1 cellular context compared by ENCODE assay signal in the genomic region with DNA sequence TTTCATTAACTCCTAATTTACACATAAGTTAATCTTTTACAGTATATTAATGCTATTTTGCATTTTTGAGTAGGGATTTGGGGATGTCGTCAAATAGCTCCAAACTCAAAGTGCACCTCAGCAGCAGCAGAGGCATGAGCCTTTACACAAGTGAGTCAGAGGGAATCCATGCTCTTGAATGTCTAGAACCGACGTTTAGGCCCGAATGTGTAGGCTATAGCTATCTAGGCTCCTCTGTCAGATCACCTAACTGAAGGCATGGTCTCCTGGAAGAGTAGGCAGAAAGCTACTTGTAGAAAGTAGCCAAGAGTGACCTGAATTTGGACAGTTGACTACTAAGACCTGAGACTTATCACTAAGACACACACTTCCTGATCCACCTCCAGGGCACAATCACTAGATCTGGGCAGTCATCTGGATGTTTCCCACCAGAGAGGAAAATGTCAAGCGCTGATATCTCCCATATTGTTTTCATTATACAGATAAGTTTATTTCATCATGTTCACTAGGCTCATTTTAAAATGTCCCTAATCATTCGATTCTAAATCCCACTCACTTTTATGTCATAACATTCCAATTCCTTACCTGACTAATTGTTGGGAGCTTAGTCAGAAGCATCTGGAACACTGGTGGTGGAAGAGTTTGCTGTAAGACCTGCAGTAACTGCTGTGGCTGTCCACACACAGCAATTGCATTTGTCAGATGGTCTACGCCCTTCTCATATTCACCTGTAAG.
TF ChIP-seq lines count a peak whose summit lies in the region.

No MANE protein-coding gene starts in this region.

TF ChIP-seq in K562, 482 proteins besides CTCF, POLR2A, EP300 and RAD21 (continued from another document and continues in another):
- TF ChIP-seq, protein P1, sequence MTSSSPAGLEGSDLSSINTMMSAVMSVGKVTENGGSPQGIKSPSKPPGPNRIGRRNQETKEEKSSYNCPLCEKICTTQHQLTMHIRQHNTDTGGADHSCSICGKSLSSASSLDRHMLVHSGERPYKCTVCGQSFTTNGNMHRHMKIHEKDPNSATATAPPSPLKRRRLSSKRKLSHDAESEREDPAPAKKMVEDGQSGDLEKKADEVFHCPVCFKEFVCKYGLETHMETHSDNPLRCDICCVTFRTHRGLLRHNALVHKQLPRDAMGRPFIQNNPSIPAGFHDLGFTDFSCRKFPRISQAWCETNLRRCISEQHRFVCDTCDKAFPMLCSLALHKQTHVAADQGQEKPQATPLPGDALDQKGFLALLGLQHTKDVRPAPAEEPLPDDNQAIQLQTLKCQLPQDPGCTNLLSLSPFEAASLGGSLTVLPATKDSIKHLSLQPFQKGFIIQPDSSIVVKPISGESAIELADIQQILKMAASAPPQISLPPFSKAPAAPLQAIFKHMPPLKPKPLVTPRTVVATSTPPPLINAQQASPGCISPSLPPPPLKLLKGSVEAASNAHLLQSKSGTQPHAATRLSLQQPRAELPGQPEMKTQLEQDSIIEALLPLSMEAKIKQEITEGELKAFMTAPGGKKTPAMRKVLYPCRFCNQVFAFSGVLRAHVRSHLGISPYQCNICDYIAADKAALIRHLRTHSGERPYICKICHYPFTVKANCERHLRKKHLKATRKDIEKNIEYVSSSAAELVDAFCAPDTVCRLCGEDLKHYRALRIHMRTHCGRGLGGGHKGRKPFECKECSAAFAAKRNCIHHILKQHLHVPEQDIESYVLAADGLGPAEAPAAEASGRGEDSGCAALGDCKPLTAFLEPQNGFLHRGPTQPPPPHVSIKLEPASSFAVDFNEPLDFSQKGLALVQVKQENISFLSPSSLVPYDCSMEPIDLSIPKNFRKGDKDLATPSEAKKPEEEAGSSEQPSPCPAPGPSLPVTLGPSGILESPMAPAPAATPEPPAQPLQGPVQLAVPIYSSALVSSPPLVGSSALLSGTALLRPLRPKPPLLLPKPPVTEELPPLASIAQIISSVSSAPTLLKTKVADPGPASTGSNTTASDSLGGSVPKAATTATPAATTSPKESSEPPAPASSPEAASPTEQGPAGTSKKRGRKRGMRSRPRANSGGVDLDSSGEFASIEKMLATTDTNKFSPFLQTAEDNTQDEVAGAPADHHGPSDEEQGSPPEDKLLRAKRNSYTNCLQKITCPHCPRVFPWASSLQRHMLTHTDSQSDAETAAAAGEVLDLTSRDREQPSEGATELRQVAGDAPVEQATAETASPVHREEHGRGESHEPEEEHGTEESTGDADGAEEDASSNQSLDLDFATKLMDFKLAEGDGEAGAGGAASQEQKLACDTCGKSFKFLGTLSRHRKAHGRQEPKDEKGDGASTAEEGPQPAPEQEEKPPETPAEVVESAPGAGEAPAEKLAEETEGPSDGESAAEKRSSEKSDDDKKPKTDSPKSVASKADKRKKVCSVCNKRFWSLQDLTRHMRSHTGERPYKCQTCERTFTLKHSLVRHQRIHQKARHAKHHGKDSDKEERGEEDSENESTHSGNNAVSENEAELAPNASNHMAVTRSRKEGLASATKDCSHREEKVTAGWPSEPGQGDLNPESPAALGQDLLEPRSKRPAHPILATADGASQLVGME (CRISPR knock-in tag; IDR thresholded peaks at IDR 0.05), result no peak
- TF ChIP-seq HEY1 (CRISPR knock-in tag; IDR thresholded peaks at IDR 0.05; ENCODE audit: borderline replicate concordance), result no peak
- TF ChIP-seq SMAD1 (IDR thresholded peaks at IDR 0.05; ENCODE audit: low read depth, low read length, partially characterized antibody), result no peak
- no peak for TF ChIP-seq COPS2 (conservative IDR thresholded peaks at IDR 0.05)
- TF ChIP-seq AFF1 (IDR thresholded peaks at IDR 0.05; ENCODE audit: low read depth in 1 of 2, partially characterized antibody in 2 of 2), result peak; percentile 30 to 41
- TF ChIP-seq TAF9B (IDR thresholded peaks at IDR 0.05; ENCODE audit: partially characterized antibody), result peak; percentile 3
- TF ChIP-seq ZC3H8 (IDR thresholded peaks at IDR 0.05), result no peak
- peak; percentile 77; the same call in 1 of the 2 replicates for TF ChIP-seq ETV5 (CRISPR knock-in tag; IDR thresholded peaks at IDR 0.05; ENCODE audit: low read depth)
- TF ChIP-seq, protein P2, sequence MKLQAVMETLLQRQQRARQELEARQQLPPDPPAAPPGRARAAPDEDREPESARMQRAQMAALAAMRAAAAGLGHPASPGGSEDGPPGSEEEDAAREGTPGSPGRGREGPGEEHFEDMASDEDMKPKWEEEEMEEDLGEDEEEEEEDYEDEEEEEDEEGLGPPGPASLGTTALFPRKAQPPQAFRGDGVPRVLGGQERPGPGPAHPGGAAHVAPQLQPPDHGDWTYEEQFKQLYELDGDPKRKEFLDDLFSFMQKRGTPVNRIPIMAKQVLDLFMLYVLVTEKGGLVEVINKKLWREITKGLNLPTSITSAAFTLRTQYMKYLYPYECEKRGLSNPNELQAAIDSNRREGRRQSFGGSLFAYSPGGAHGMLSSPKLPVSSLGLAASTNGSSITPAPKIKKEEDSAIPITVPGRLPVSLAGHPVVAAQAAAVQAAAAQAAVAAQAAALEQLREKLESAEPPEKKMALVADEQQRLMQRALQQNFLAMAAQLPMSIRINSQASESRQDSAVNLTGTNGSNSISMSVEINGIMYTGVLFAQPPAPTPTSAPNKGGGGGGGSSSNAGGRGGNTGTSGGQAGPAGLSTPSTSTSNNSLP (IDR thresholded peaks at IDR 0.05; ENCODE audit: borderline replicate concordance, low read depth, low read length), result peak; percentile 57; the same call in 1 of the 2 replicates
- no peak for TF ChIP-seq ZC3H4 (CRISPR knock-in tag; IDR thresholded peaks at IDR 0.05; ENCODE audit: borderline replicate concordance)
- no peak for TF ChIP-seq ETS2 (tag; IDR thresholded peaks at IDR 0.05; ENCODE audit: borderline replicate concordance, poor library complexity, severe bottlenecking)
- peak; percentile 66 for TF ChIP-seq ZNF592 (IDR thresholded peaks at IDR 0.05)
- TF ChIP-seq, protein P3, sequence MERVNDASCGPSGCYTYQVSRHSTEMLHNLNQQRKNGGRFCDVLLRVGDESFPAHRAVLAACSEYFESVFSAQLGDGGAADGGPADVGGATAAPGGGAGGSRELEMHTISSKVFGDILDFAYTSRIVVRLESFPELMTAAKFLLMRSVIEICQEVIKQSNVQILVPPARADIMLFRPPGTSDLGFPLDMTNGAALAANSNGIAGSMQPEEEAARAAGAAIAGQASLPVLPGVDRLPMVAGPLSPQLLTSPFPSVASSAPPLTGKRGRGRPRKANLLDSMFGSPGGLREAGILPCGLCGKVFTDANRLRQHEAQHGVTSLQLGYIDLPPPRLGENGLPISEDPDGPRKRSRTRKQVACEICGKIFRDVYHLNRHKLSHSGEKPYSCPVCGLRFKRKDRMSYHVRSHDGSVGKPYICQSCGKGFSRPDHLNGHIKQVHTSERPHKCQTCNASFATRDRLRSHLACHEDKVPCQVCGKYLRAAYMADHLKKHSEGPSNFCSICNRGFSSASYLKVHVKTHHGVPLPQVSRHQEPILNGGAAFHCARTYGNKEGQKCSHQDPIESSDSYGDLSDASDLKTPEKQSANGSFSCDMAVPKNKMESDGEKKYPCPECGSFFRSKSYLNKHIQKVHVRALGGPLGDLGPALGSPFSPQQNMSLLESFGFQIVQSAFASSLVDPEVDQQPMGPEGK (CRISPR knock-in tag; IDR thresholded peaks at IDR 0.05; ENCODE audit: borderline replicate concordance), result no peak
- TF ChIP-seq NFE2 (IDR thresholded peaks at IDR 0.05; ENCODE audit: low read depth), result 0 out of 2 replicates have a peak, but pooled peaks have one; percentile 14
- TF ChIP-seq POLR2H (tag; IDR thresholded peaks at IDR 0.05; ENCODE audit: low read depth), result no peak; the same call in 1 of the 2 replicates
- TF ChIP-seq MBD1 (CRISPR knock-in tag; IDR thresholded peaks at IDR 0.05), result 0 out of 2 replicates have a peak, but pooled peaks have one; percentile 57
- no peak; the same call in 1 of the 2 replicates for TF ChIP-seq DMBX1 (CRISPR knock-in tag; IDR thresholded peaks at IDR 0.05; ENCODE audit: borderline replicate concordance)
- TF ChIP-seq CBX2 (IDR thresholded peaks at IDR 0.05; ENCODE audit: insufficient read depth, low read length, poor library complexity, severe bottlenecking), result no peak
- TF ChIP-seq SIX5 (IDR thresholded peaks at IDR 0.05; ENCODE audit: borderline replicate concordance in 1 of 2, insufficient read depth in 1 of 2, low read depth in 1 of 2, low read length in 2 of 2), result no peak
- TF ChIP-seq, protein P4, sequence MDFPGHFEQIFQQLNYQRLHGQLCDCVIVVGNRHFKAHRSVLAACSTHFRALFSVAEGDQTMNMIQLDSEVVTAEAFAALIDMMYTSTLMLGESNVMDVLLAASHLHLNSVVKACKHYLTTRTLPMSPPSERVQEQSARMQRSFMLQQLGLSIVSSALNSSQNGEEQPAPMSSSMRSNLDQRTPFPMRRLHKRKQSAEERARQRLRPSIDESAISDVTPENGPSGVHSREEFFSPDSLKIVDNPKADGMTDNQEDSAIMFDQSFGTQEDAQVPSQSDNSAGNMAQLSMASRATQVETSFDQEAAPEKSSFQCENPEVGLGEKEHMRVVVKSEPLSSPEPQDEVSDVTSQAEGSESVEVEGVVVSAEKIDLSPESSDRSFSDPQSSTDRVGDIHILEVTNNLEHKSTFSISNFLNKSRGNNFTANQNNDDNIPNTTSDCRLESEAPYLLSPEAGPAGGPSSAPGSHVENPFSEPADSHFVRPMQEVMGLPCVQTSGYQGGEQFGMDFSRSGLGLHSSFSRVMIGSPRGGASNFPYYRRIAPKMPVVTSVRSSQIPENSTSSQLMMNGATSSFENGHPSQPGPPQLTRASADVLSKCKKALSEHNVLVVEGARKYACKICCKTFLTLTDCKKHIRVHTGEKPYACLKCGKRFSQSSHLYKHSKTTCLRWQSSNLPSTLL (IDR thresholded peaks at IDR 0.05), result no peak
- peak in 1 of 2 experiments; percentile 47; a peak in 1 of 4 replicates for TF ChIP-seq TBL1XR1 (IDR thresholded peaks at IDR 0.05; ENCODE audit: low read length in 2 of 2)
- no peak for TF ChIP-seq NR2C1 (IDR thresholded peaks at IDR 0.05)
- peak; percentile 10; the same call in 1 of the 2 replicates for TF ChIP-seq NR2C1 (tag; IDR thresholded peaks at IDR 0.05)
- no peak for TF ChIP-seq XRCC3 (IDR thresholded peaks at IDR 0.05)
- TF ChIP-seq SRSF9 (IDR thresholded peaks at IDR 0.05; ENCODE audit: borderline replicate concordance, low read depth, low read length), result no peak
